Comparison of ENCODE assay signal across 8 cellular contexts in genomic region chr9:131530930-131531832, GRCh38. TPM values are rescaled to one million over a fixed set of nuclear protein-coding genes. Genes with fewer than 3 reads are reported as not detected.
DNase-seq lines count a peak whose midpoint lies in the region; ATAC-seq lines count a peak whose summit lies in the region.

Gene UCK1, minus strand, starts transcription at chr9:131531263. Its CDS starts 89 bp downstream, at chr9:131531174.

- ATAC-seq in GM19043 (IDR thresholded peaks at IDR 0.05; ENCODE audit: low read depth, unreplicated experiment) = peak; percentile 73
- ATAC-seq in HG03432 (IDR thresholded peaks at IDR 0.05; ENCODE audit: unreplicated experiment) = peak; percentile 88
- ATAC-seq in left lobe of liver = peak; percentile 86

- DNase-seq in Ammon's horn (ENCODE audit: low spot score) (peak; percentile 81), NCI-H526 (lab: John Stamatoyannopoulos, UW) (peak; percentile 8 to 86), dedifferentiated amniotic fluid mesenchymal stem cell (ENCODE audit: extremely low spot score) (peak; percentile 61), left lobe of liver (ENCODE audit: low spot score) (peak; percentile 80)
- peak; percentile 72 for DNase-seq in activated CD4-positive, alpha-beta T cell treated with anti-CD3 and anti-CD28 coated beads, Interleukin-2, amount 50 U/mL, for 1 hour
- peak; percentile 77 to 81 for DNase-seq in stimulated activated CD4-positive, alpha-beta T cell treated with anti-CD3 and anti-CD28 coated beads, Interleukin-2, amount 100 ng/mL, for 24 hours

RNA-seq across cellular contexts. Expression of gene UCK1, which starts in this region (rescaled TPM):
- total RNA-seq in left lobe of liver = 40.2 TPM

Comparison
In these comparisons a context has a peak if more than half of its experiments do, and no peak if none do; other contexts are left out.
1. Peak in every context shown above with its lines: DNase-seq and ATAC-seq.